ENCODE assay signal across 1 cellular context in the genomic region with DNA sequence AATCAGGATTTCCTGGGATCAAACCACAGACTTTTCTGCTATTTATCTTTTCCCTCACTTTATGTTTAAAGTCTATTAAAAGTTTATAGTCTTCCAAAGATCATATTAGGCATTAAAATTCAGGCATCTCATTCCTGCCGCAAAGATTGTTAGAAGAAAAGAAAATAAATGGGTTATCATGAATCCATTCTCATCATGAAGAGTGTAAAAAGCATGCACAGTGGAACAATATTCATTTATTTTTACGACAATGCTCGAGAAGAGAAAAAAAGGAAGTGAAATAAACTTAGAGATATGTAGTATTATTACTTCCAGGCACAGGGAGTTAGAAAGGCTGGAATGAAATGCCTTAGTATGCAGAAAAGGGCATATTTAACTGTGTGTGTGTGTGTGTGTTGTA.
TF ChIP-seq lines count a peak whose summit lies in the region.

No MANE protein-coding gene starts in this region.

TF ChIP-seq in endothelial cell of umbilical vein, 7 proteins besides CTCF, POLR2A, EP300 and RAD21:
- TF ChIP-seq MYC (IDR thresholded peaks at IDR 0.05; ENCODE audit: low read depth, low read length) (no peak), EZH2 (IDR thresholded peaks at IDR 0.05; ENCODE audit: borderline replicate concordance, low read depth, low read length, severe bottlenecking) (no peak), JUN (IDR thresholded peaks at IDR 0.05; ENCODE audit: borderline replicate concordance, insufficient read depth, insufficient read length, low read depth) (no peak), GATA2 (IDR thresholded peaks at IDR 0.05; ENCODE audit: insufficient read depth, insufficient read length, low read depth, low read length) (no peak), FOS (IDR thresholded peaks at IDR 0.05; ENCODE audit: borderline replicate concordance, insufficient read depth, low read length) (no peak), POLR2AphosphoS5 (IDR thresholded peaks at IDR 0.05; ENCODE audit: insufficient read depth, low read depth, low read length) (no peak)
- TF ChIP-seq, protein P1, sequence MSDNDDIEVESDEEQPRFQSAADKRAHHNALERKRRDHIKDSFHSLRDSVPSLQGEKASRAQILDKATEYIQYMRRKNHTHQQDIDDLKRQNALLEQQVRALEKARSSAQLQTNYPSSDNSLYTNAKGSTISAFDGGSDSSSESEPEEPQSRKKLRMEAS (IDR thresholded peaks at IDR 0.05; ENCODE audit: insufficient read depth, insufficient read length), result no peak
